In the genomic region with DNA sequence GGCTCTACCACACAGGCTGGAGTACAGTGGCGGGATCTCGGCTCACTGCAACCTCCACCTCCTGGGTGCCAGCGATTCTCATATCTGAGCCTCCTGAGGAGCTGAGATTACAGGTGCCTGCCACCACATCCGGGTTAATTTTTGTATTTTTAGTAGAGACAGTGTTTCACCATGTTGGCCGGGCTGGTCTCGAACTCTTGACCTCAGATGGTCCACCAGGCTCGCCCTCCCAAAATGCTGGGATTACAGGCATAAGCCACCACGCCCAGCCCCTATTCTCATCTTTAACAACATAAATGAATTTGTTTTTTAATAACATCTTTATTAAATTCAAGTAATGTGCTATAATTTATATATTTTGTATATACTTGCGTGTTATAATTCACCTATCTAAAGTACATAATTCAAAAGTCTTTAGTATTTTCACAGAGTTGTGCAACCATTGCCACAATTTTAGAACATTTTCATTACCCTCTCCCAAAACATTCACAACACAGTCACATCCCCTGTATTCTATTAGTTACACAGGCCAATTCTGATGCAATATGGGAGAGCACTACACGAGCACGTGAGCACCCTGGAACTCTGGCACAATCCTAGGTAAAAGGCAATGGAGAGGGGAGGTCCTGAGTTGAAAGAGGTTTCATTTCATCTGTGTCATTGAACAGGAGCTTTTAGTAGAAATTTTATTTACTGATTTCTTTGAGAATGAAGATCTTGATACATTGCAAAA, we compare ENCODE assay signal across 22 cellular contexts.
"Had no signal": no experiment of that assay in that cellular context is flagged by ENCODE, and none has a peak within 500 bp of the region (broad histone marks: within the 10 kb centered on the region; RNA-seq: fewer than 3 reads in every experiment).

No MANE protein-coding gene starts in this region.

- H3K36me3 ChIP-seq: ascending aorta, WERI-Rb-1 had no signal

- ATAC-seq: activated CD4-positive, CD25-positive, alpha-beta regulatory T cell treated with anti-CD3 and anti-CD28 coated beads, Interleukin-2, amount 50 U/mL, for 24 hours; activated CD8-positive, alpha-beta T cell treated with anti-CD3 and anti-CD28 coated beads for 36 hours; activated T-cell treated with anti-CD3 and anti-CD28 coated beads, Interleukin-2, amount 50 U/mL, for 72 hours; body of pancreas; Panc1; Right ventricle myocardium inferior had no signal

- H3K27ac ChIP-seq: ascending aorta, body of pancreas, SK-N-MC, WERI-Rb-1 had no signal

- H3K27me3 ChIP-seq: ascending aorta, body of pancreas had no signal

- DNase-seq: activated CD4-positive, alpha-beta T cell treated with anti-CD3 and anti-CD28 coated beads for 4 hours; activated CD8-positive, alpha-beta memory T cell treated with anti-CD3 and anti-CD28 coated beads, Interleukin-2, amount 50 U/mL, for 4 hours; activated CD8-positive, alpha-beta T cell treated with anti-CD3 and anti-CD28 coated beads for 36 hours; activated naive CD4-positive, alpha-beta T cell; activated T-cell treated with anti-CD3 and anti-CD28 coated beads, Interleukin-2, amount 50 U/mL, for 72 hours; amniotic stem cell; body of pancreas; KG1; NCI-H1105; NCI-H1436; NCI-H1694 treated with DMSO at 0.1 percent for 48 hours; NCI-H2029 treated with DMSO at 0.1 percent for 48 hours; NCI-H510A treated with DMSO at 0.1 percent for 48 hours; OCI-M1; RPMI8226; T-helper 1 cell; WERI-Rb-1 had no signal

- H3K9me3 ChIP-seq: body of pancreas had no signal

- H3K4me1 ChIP-seq: ascending aorta, body of pancreas had no signal

- H3K4me3 ChIP-seq: ascending aorta, body of pancreas, SK-N-MC had no signal
